ENCODE assay signal across 9 cellular contexts in genomic region chr1:180188103-180188506, GRCh38. TPM values are rescaled to one million over a fixed set of nuclear protein-coding genes. Genes with fewer than 3 reads are reported as not detected.
A peak's percentile ranks its signal among the peaks of the same experiment; 100 is the strongest.
DNase-seq lines count a peak whose midpoint lies in the region; ATAC-seq, FAIRE-seq and TF ChIP-seq lines count a peak whose summit lies in the region.
"Had no signal": no experiment of that assay in that cellular context is flagged by ENCODE, and none has a peak within 500 bp of the region (broad histone marks: within the 10 kb centered on the region; RNA-seq: fewer than 3 reads in every experiment).

No MANE protein-coding gene starts in this region.

- DNase-seq in A549 (ENCODE audit: low read depth in 1 of 2, low spot score in 1 of 2) (peak; percentile 79 to 82), GM03348 (ENCODE audit: low spot score) (peak; percentile 81), NCI-H1694 treated with DMSO at 0.1 percent for 48 hours (lab: John Stamatoyannopoulos, UW) (peak; percentile 47), hippocampal formation (lab: John Stamatoyannopoulos, UW) (peak; percentile 30 to 48), thoracic aorta (ENCODE audit: low spot score) (no peak)

- H3K27ac ChIP-seq in A549 (no peak overlapping the region), thoracic aorta (no peak overlapping the region)
- H3K27ac ChIP-seq: epithelial cell of prostate had no signal

- TF ChIP-seq CTCF in A549 (IDR thresholded peaks at IDR 0.05), result peak; percentile 86
- peak; percentile 53 for TF ChIP-seq CTCF in WI38 (IDR thresholded peaks at IDR 0.05; ENCODE audit: low read depth, low read length)
- peak; percentile 46 for TF ChIP-seq CTCF in thoracic aorta (IDR thresholded peaks at IDR 0.05)

- 13% methylated on average over 7 of the region's 8 CpGs for WGBS in A549 (ENCODE audit: missing lambda C conversion rate)

- FAIRE-seq in A549 (lab: Jason Lieb, UNC), result no peak

- peak; percentile 87 to 93 for TF ChIP-seq RAD21 in A549 (conservative IDR thresholded peaks at IDR 0.05 in 1 of 2, IDR thresholded peaks at IDR 0.05 in 1 of 2)

- peaks cover 47% of the 10 kb centered on the region for H3K36me3 ChIP-seq in thoracic aorta

- POLR2A ChIA-PET in A549 (lab: Yijun Ruan, JAX), result no interaction called here

- no peak for TF ChIP-seq EP300 in A549 (IDR thresholded peaks at IDR 0.05)

- no peaks in the 10 kb centered on the region for H3K27me3 ChIP-seq in thoracic aorta (replicated peaks; ENCODE audit: insufficient read depth)

- H3K4me1 ChIP-seq in A549 (no peaks in the 10 kb centered on the region), thoracic aorta (ENCODE audit: control insufficient read depth in 1 of 2, low read depth in 2 of 2) (no peaks in the 10 kb centered on the region)

- CTCF ChIA-PET in A549 (lab: Yijun Ruan, JAX), result interaction anchor here (0.6 to 6.5 kb wide), 48 partner anchors 9 to 978 kb away, joined by 3 to 77 read pairs (median 4); partner anchors contain the start of gene LHX4

- no peak for TF ChIP-seq POLR2A in A549 (IDR thresholded peaks at IDR 0.05; ENCODE audit: low read length)

- H3K4me3 ChIP-seq in A549, result no peak overlapping the region
- no peak overlapping the region for H3K4me3 ChIP-seq in WI38 (ENCODE audit: low read depth, low read length)
- no peak overlapping the region for H3K4me3 ChIP-seq in thoracic aorta

- H3K9me3 ChIP-seq in A549 (no peaks in the 10 kb centered on the region), thoracic aorta (no peaks in the 10 kb centered on the region)

- ATAC-seq in A549 (peak; percentile 88 to 98), thoracic aorta (ENCODE audit: insufficient number of reproducible peaks, low FRiP score, low read depth) (no peak), GM18909 (IDR thresholded peaks at IDR 0.05; ENCODE audit: poor library complexity, unreplicated experiment) (no peak), HG03460 (IDR thresholded peaks at IDR 0.05; ENCODE audit: unreplicated experiment) (no peak)

- no peak overlapping the region for H3K4me2 ChIP-seq in A549

TF ChIP-seq in A549, 52 proteins besides CTCF, POLR2A, EP300 and RAD21:
- TF ChIP-seq SREBF2 (IDR thresholded peaks at IDR 0.05) (no peak), SMC3 (IDR thresholded peaks at IDR 0.05) (peak; percentile 87), RARB (CRISPR knock-in tag; IDR thresholded peaks at IDR 0.05) (no peak), NR3C1 (IDR thresholded peaks at IDR 0.05) (no peak), EHF (CRISPR knock-in tag; IDR thresholded peaks at IDR 0.05) (no peak)

RNA-seq across cellular contexts. Expression of gene QSOX1, which starts 33.4 kb away (rescaled TPM):
- polyA plus RNA-seq in A549 (2011; rRNA removed) (60.2 and 67.3 TPM in 2 replicates), A549 (2017; fragmentation: RNase III; extraction: RNeasy Plus Mini Kit Qiagen cat#74134 plus additional on column Dnase treatment) (41.5 to 43.8 TPM (median 41.6 TPM) in 3 replicates)
- polyA plus RNA-seq in A549 (2012; cell fraction: cytosol; rRNA removed), result 49.0 and 56.2 TPM in 2 replicates
- 141 and 234 TPM in 2 replicates for polyA plus RNA-seq in A549 (2012; cell fraction: nucleus; rRNA removed)
- 25.3 and 37.9 TPM in 2 replicates for polyA minus RNA-seq in A549 (2011; rRNA and poly(A)+ RNA removed)
- 100 to 1,000 TPM in 1 of 2 donors, 10 to 100 TPM in 1; 82.4 to 168 TPM for total RNA-seq in thoracic aorta

RNA-seq across cellular contexts. Expression of gene LHX4, which starts 42.0 kb away (rescaled TPM):
- polyA plus RNA-seq in A549 (2011; rRNA removed), result 0.80 and 0.95 TPM in 2 replicates
- 0.44 and 0.56 TPM in 2 replicates for polyA plus RNA-seq in A549 (2012; cell fraction: cytosol; rRNA removed)
- polyA plus RNA-seq in A549 (2012; cell fraction: nucleus; rRNA removed), result 1.6 and 2.4 TPM in 2 replicates
- 0.62 to 0.79 TPM (median 0.62 TPM) in 3 replicates for polyA plus RNA-seq in A549 (2017; fragmentation: RNase III; extraction: RNeasy Plus Mini Kit Qiagen cat#74134 plus additional on column Dnase treatment)
- polyA minus RNA-seq in A549 (2011; rRNA and poly(A)+ RNA removed), result 1.3 and 1.4 TPM in 2 replicates
- not detected for total RNA-seq in thoracic aorta

Comparison
In these comparisons a context has a peak if more than half of its experiments do, and no peak if none do; other contexts are left out.
1. ATAC-seq: peak in A549 (2 of 2); none in thoracic aorta (single experiment), GM18909 (single experiment) and HG03460 (single experiment).
2. Peak in every context shown above with its lines, with median percentiles within 50 percentile points of each other: CTCF ChIP-seq.